ENCODE assay signal across 11 cellular contexts in the genomic region with DNA sequence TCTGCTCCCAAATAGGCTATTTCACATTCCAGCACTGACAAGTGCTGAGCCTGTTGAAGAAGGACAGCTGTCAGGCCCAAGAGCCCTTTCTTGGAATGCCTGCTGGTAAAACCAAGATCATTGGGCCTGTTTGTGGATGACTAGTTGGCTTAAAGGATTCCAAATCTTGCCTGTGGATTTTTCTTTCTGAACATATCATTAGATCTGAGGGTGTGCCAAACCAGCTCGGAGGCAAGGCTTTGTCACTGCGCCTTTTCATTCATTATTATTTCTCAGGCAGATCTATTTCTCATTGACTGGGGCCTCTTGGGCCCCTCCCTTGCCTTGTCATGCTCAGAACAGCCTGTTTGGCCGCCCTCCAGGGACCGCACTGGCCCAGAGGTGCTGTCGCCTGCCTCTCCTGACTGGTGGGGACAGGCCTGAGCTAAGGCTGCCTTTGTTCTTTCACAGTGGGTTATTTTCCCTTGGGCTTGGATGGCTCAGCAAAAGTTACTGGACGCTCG.
DNase-seq lines count a peak whose midpoint lies in the region; ATAC-seq and TF ChIP-seq lines count a peak whose summit lies in the region.
"Had no signal": no experiment of that assay in that cellular context is flagged by ENCODE, and none has a peak within 500 bp of the region (broad histone marks: within the 10 kb centered on the region; RNA-seq: fewer than 3 reads in every experiment).

No MANE protein-coding gene starts in this region.

- DNase-seq in NCI-H1105 (lab: John Stamatoyannopoulos, UW) (peak; percentile 71), right cardiac atrium (peak; percentile 73 to 90 (median 89)), smooth muscle cell (lab: John Stamatoyannopoulos, UW; ENCODE audit: unreplicated experiment) (no peak), middle frontal gyrus (ENCODE audit: extremely low spot score, low spot score) (no peak)
- no peak for DNase-seq in activated CD8-positive, alpha-beta memory T cell treated with anti-CD3 and anti-CD28 coated beads, Interleukin-2, amount 10 ng/mL, durations not matched to agents 7 days and 5 days
- DNase-seq: NCI-H2171 had no signal

- H3K4me1 ChIP-seq in right cardiac atrium (ENCODE audit: control insufficient read depth, insufficient read depth, low read length) (peaks cover 6% of the 10 kb centered on the region), smooth muscle cell (ENCODE audit: low read depth) (no peaks in the 10 kb centered on the region)
- H3K4me1 ChIP-seq: right lobe of liver had no signal

- H3K36me3 Mint-ChIP-seq in brain = no peaks in the 10 kb centered on the region
- H3K36me3 Mint-ChIP-seq in activated CD8-positive, alpha-beta memory T cell treated with anti-CD3 and anti-CD28 coated beads, Interleukin-2, amount 10 ng/mL, durations not matched to agents 7 days and 5 days = no peaks in the 10 kb centered on the region
- H3K36me3 Mint-ChIP-seq: stimulated activated effector memory CD8-positive, alpha-beta T cell treated with anti-CD3 and anti-CD28 coated beads, Interleukin-12 subunit alpha, Interleukin-12 subunit beta, amount 100 ng/mL, for 72 hours had no signal

- peaks cover 0 to 2% (median 0%) of the 10 kb centered on the region in 5 experiments for H3K9me3 Mint-ChIP-seq in brain
- H3K9me3 Mint-ChIP-seq in activated CD8-positive, alpha-beta memory T cell treated with anti-CD3 and anti-CD28 coated beads, Interleukin-2, amount 10 ng/mL, durations not matched to agents 7 days and 5 days (ENCODE audit: low read depth) = no peaks in the 10 kb centered on the region
- H3K9me3 Mint-ChIP-seq: stimulated activated effector memory CD8-positive, alpha-beta T cell treated with anti-CD3 and anti-CD28 coated beads, Interleukin-12 subunit alpha, Interleukin-12 subunit beta, amount 100 ng/mL, for 72 hours had no signal

- CTCF ChIA-PET in activated CD8-positive, alpha-beta memory T cell treated with anti-CD3 and anti-CD28 coated beads, Interleukin-2, amount 10 ng/mL, durations not matched to agents 7 days and 5 days (lab: Charles Lee) = no interaction called here

- H3K9me3 ChIP-seq in right cardiac atrium (ENCODE audit: control insufficient read depth, low read length) = no peaks in the 10 kb centered on the region
- no peaks in the 10 kb centered on the region for H3K9me3 ChIP-seq in smooth muscle cell (replicated peaks; ENCODE audit: low read depth)
- H3K9me3 ChIP-seq: right lobe of liver had no signal

- ATAC-seq in right cardiac atrium (peak; percentile 75 to 81), HG03432 (IDR thresholded peaks at IDR 0.05; ENCODE audit: unreplicated experiment) (no peak), HG03378 (IDR thresholded peaks at IDR 0.05; ENCODE audit: unreplicated experiment) (no peak)
- no peak for ATAC-seq in activated CD8-positive, alpha-beta memory T cell treated with anti-CD3 and anti-CD28 coated beads, Interleukin-2, amount 10 ng/mL, durations not matched to agents 7 days and 5 days
- ATAC-seq: right lobe of liver had no signal

- H3K79me2 ChIP-seq in smooth muscle cell (ENCODE audit: low read depth) = no peaks in the 10 kb centered on the region

- intact Hi-C loops in right cardiac atrium (cut with DNase I) = loop anchor here in 1 of 4 donors (10.0 kb wide), 1 partner anchor 251 kb away; no protein-coding TSS in a partner anchor

- H3K27ac Mint-ChIP-seq in brain = peak overlapping the region; percentile 36 to 89 (median 51)
- H3K27ac Mint-ChIP-seq in activated CD8-positive, alpha-beta memory T cell treated with anti-CD3 and anti-CD28 coated beads, Interleukin-2, amount 10 ng/mL, durations not matched to agents 7 days and 5 days = no peak overlapping the region
- H3K27ac Mint-ChIP-seq: stimulated activated effector memory CD8-positive, alpha-beta T cell treated with anti-CD3 and anti-CD28 coated beads, Interleukin-12 subunit alpha, Interleukin-12 subunit beta, amount 100 ng/mL, for 72 hours had no signal

- no peak overlapping the region for H3K4me3 Mint-ChIP-seq in brain
- H3K4me3 Mint-ChIP-seq in activated CD8-positive, alpha-beta memory T cell treated with anti-CD3 and anti-CD28 coated beads, Interleukin-2, amount 10 ng/mL, durations not matched to agents 7 days and 5 days = no peak overlapping the region
- H3K4me3 Mint-ChIP-seq: stimulated activated effector memory CD8-positive, alpha-beta T cell treated with anti-CD3 and anti-CD28 coated beads, Interleukin-12 subunit alpha, Interleukin-12 subunit beta, amount 100 ng/mL, for 72 hours had no signal

- 43% methylated on average over 7 of the region's 7 CpGs for WGBS in right cardiac atrium
- 64% methylated on average over 7 of the region's 7 CpGs for WGBS in smooth muscle cell (ENCODE audit: low lambda C conversion rate)

- no peak for TF ChIP-seq CTCF in brain (conservative IDR thresholded peaks at IDR 0.05)
- TF ChIP-seq CTCF in smooth muscle cell (IDR thresholded peaks at IDR 0.05; ENCODE audit: borderline replicate concordance, insufficient read depth, poor library complexity, severe bottlenecking) = no peak

- H3K4me2 ChIP-seq in smooth muscle cell = peak overlapping the region; percentile 39

- peak overlapping the region; percentile 7 for H2AFZ ChIP-seq in smooth muscle cell (ENCODE audit: low read depth)

- no peaks in the 10 kb centered on the region for H3K27me3 ChIP-seq in right cardiac atrium (ENCODE audit: control insufficient read depth, insufficient read depth)
- H3K27me3 ChIP-seq in smooth muscle cell (ENCODE audit: low read depth) = no peaks in the 10 kb centered on the region
- H3K27me3 ChIP-seq: right lobe of liver had no signal

- H3K27me3 Mint-ChIP-seq in brain = peaks cover 5% of the 10 kb centered on the region
- H3K27me3 Mint-ChIP-seq in activated CD8-positive, alpha-beta memory T cell treated with anti-CD3 and anti-CD28 coated beads, Interleukin-2, amount 10 ng/mL, durations not matched to agents 7 days and 5 days = peaks cover 2% of the 10 kb centered on the region

- H3K36me3 ChIP-seq in smooth muscle cell (ENCODE audit: low read depth) = no peaks in the 10 kb centered on the region
- H3K36me3 ChIP-seq: right lobe of liver had no signal

- peaks cover 44% of the 10 kb centered on the region for H3K4me1 Mint-ChIP-seq in brain
- no peaks in the 10 kb centered on the region for H3K4me1 Mint-ChIP-seq in activated CD8-positive, alpha-beta memory T cell treated with anti-CD3 and anti-CD28 coated beads, Interleukin-2, amount 10 ng/mL, durations not matched to agents 7 days and 5 days
- H3K4me1 Mint-ChIP-seq: stimulated activated effector memory CD8-positive, alpha-beta T cell treated with anti-CD3 and anti-CD28 coated beads, Interleukin-12 subunit alpha, Interleukin-12 subunit beta, amount 100 ng/mL, for 72 hours had no signal

- no peak overlapping the region for H3K9ac ChIP-seq in smooth muscle cell (ENCODE audit: low read depth)

- H3K4me3 ChIP-seq in right cardiac atrium (ENCODE audit: low read length) (no peak overlapping the region), smooth muscle cell (no peak overlapping the region)
- H3K4me3 ChIP-seq: right lobe of liver had no signal

- peak overlapping the region; percentile 6 for H3K27ac ChIP-seq in right cardiac atrium (ENCODE audit: low read length)
- peak overlapping the region; percentile 82 for H3K27ac ChIP-seq in smooth muscle cell (ENCODE audit: low read depth)
- H3K27ac ChIP-seq: right lobe of liver had no signal

- peaks cover 25% of the 10 kb centered on the region for H3F3A ChIP-seq in smooth muscle cell (ENCODE audit: low read depth)

- H4K20me1 ChIP-seq in smooth muscle cell (ENCODE audit: low read depth) = no peaks in the 10 kb centered on the region

Comparison
In these comparisons a context has a peak if more than half of its experiments do, and no peak if none do; other contexts are left out.
1. DNase-seq: peak in NCI-H1105 (single experiment) and right cardiac atrium (3 of 3); none in smooth muscle cell (single experiment), activated CD8-positive, alpha-beta memory T cell treated with anti-CD3 and anti-CD28 coated beads, Interleukin-2, amount 10 ng/mL, durations not matched to agents 7 days and 5 days (single experiment) and middle frontal gyrus (single experiment).
2. ATAC-seq: peak in right cardiac atrium (2 of 2); none in activated CD8-positive, alpha-beta memory T cell treated with anti-CD3 and anti-CD28 coated beads, Interleukin-2, amount 10 ng/mL, durations not matched to agents 7 days and 5 days (single experiment), HG03432 (single experiment) and HG03378 (single experiment).